In the genomic region with DNA sequence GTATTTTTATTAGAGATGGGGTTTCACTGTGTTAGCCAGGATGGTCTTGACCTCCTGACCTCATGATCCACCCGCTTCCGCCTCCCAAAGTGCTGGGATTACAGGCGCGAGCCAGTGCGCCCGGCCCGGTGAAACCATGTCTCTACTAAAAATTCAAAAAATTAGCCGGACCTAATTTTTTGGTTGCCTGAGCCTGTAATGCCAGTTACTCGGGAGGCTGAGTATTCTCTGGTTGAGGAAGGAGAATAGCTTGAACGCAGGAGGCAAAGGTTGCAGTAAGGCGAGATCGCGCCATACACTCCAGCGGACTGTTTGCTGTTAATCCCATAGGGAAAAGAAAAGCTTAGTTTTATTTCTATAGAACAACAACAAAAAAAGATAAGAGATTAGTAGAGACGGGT, we compare ENCODE assay signal across 8 cellular contexts. TPM values are rescaled to one million over a fixed set of nuclear protein-coding genes. Genes with fewer than 3 reads are reported as not detected.
DNase-seq lines count a peak whose midpoint lies in the region; FAIRE-seq and TF ChIP-seq lines count a peak whose summit lies in the region.

No MANE protein-coding gene starts in this region.

- no peak for TF ChIP-seq POLR2A in testis (IDR thresholded peaks at IDR 0.05)

- no peaks in the 10 kb centered on the region for H3K9me3 Mint-ChIP-seq in T-helper 2 cell treated with Interferon-gamma antibody and Interleukin-4, amounts not matched to agents 5 μg/mL and 100 μg/mL, for 36 hours
- no peaks in the 10 kb centered on the region for H3K9me3 Mint-ChIP-seq in activated naive CD8-positive, alpha-beta T cell treated with anti-CD3 and anti-CD28 coated beads for 36 hours

- H3K4me1 ChIP-seq in keratinocyte (ENCODE audit: control insufficient read depth, extremely low read depth, insufficient read depth, low read length): peaks cover 2% of the 10 kb centered on the region
- H3K4me1 ChIP-seq in testis: no peaks in the 10 kb centered on the region

- H3K4me3 ChIP-seq in keratinocyte (ENCODE audit: control insufficient read depth in 2 of 3, extremely low read depth in 1 of 3, insufficient read depth in 2 of 3, low read depth in 1 of 3, low read length in 3 of 3) (peak overlapping the region; percentile 8 to 49 (median 44)), testis (peak overlapping the region; percentile 46 to 66)

- H3K36me3 Mint-ChIP-seq in T-helper 2 cell treated with Interferon-gamma antibody and Interleukin-4, amounts not matched to agents 5 μg/mL and 100 μg/mL, for 36 hours (ENCODE audit: low read depth): no peaks in the 10 kb centered on the region
- H3K36me3 Mint-ChIP-seq in activated naive CD8-positive, alpha-beta T cell treated with anti-CD3 and anti-CD28 coated beads for 36 hours: no peaks in the 10 kb centered on the region

- no peaks in the 10 kb centered on the region for H3K79me2 ChIP-seq in keratinocyte (ENCODE audit: control insufficient read depth, insufficient read depth, low read length)

- 38 to 66% methylated on average over 15 of the region's 15 CpGs for WGBS in testis, 2 donors

- H3K36me3 ChIP-seq in keratinocyte (ENCODE audit: control insufficient read depth in 2 of 2, extremely low read depth in 1 of 2, insufficient read depth in 2 of 2, low read length in 2 of 2) (no peaks in the 10 kb centered on the region), testis (ENCODE audit: low read depth, missing control alignments) (no peaks in the 10 kb centered on the region)

- H3K4me1 Mint-ChIP-seq in T-helper 2 cell treated with Interferon-gamma antibody and Interleukin-4, amounts not matched to agents 5 μg/mL and 100 μg/mL, for 36 hours (ENCODE audit: low read depth): peaks cover 28% of the 10 kb centered on the region
- H3K4me1 Mint-ChIP-seq in activated naive CD8-positive, alpha-beta T cell treated with anti-CD3 and anti-CD28 coated beads for 36 hours: peaks cover 10% of the 10 kb centered on the region

- peak overlapping the region; percentile 86 for H3K27ac ChIP-seq in keratinocyte (ENCODE audit: control insufficient read depth, insufficient read depth, low read length)
- peak overlapping the region; percentile 85 to 87 for H3K27ac ChIP-seq in testis

- H3K9me3 ChIP-seq in keratinocyte (ENCODE audit: control insufficient read depth, low read depth, low read length): no peaks in the 10 kb centered on the region
- no peaks in the 10 kb centered on the region for H3K9me3 ChIP-seq in testis

- no peaks in the 10 kb centered on the region for H3K27me3 Mint-ChIP-seq in T-helper 2 cell treated with Interferon-gamma antibody and Interleukin-4, amounts not matched to agents 5 μg/mL and 100 μg/mL, for 36 hours (ENCODE audit: low read depth)
- H3K27me3 Mint-ChIP-seq in activated naive CD8-positive, alpha-beta T cell treated with anti-CD3 and anti-CD28 coated beads for 36 hours: no peaks in the 10 kb centered on the region

- peak overlapping the region; percentile 92 for H3K4me3 Mint-ChIP-seq in T-helper 2 cell treated with Interferon-gamma antibody and Interleukin-4, amounts not matched to agents 5 μg/mL and 100 μg/mL, for 36 hours
- peak overlapping the region; percentile 86 for H3K4me3 Mint-ChIP-seq in activated naive CD8-positive, alpha-beta T cell treated with anti-CD3 and anti-CD28 coated beads for 36 hours

- H3K27me3 ChIP-seq in keratinocyte (ENCODE audit: control insufficient read depth, extremely low read depth, insufficient read depth, low read length): no peaks in the 10 kb centered on the region
- H3K27me3 ChIP-seq in testis: no peaks in the 10 kb centered on the region

- intact Hi-C loops in testis (cut with DNase I; ENCODE audit: low total_unique reads): no loop called here

- no peaks in the 10 kb centered on the region for H4K20me1 ChIP-seq in keratinocyte (ENCODE audit: control insufficient read depth, extremely low read depth, insufficient read depth, low read length)

- TF ChIP-seq CTCF in keratinocyte (optimal IDR thresholded peaks at IDR 0.05 in 1 of 3, IDR thresholded peaks at IDR 0.05 in 1 of 3, conservative IDR thresholded peaks at IDR 0.05 in 1 of 3; ENCODE audit: extremely low read depth in 1 of 3, insufficient read depth in 2 of 3, low read length in 3 of 3) (no peak), testis (IDR thresholded peaks at IDR 0.05) (no peak)

- peak overlapping the region; percentile 78 for H3K9ac ChIP-seq in keratinocyte (ENCODE audit: control insufficient read depth, extremely low read depth, insufficient read depth, low read length)

- dilution Hi-C loops in keratinocyte (cut with MboI; ENCODE audit: extremely low pct_ligation_motif_present, low sequenced_read_pairs): no loop called here

- DNase-seq in T-helper 2 cell treated with Interferon-gamma antibody and Interleukin-4, amounts not matched to agents 5 μg/mL and 100 μg/mL, for 36 hours (ENCODE audit: low spot score): peak; percentile 30
- DNase-seq in T-helper 2 cell: no peak
- peak; percentile 48 for DNase-seq in activated naive CD8-positive, alpha-beta T cell treated with anti-CD3 and anti-CD28 coated beads for 36 hours
- no peak for DNase-seq in keratinocyte (ENCODE audit: low read depth, low spot score)
- DNase-seq in testis: no peak
- DNase-seq in CD1c-positive myeloid dendritic cell (ENCODE audit: extremely low spot score): no peak
- no peak for DNase-seq in NCI-H1436 treated with DMSO at 0.1 percent for 48 hours (lab: John Stamatoyannopoulos, UW)
- DNase-seq in germinal center (ENCODE audit: low spot score): no peak

- no peak for FAIRE-seq in keratinocyte (lab: Jason Lieb, UNC)

- no peaks in the 10 kb centered on the region for H3K9me1 ChIP-seq in keratinocyte (ENCODE audit: control insufficient read depth, extremely low read depth, insufficient read depth, low read length)

- no peak overlapping the region for H2AFZ ChIP-seq in keratinocyte (ENCODE audit: control insufficient read depth, low read length)

- peak overlapping the region; percentile 79 for H3K4me2 ChIP-seq in keratinocyte (ENCODE audit: control insufficient read depth, extremely low read depth, insufficient read depth, low read depth, low read length)

- peak overlapping the region; percentile 99 for H3K27ac Mint-ChIP-seq in T-helper 2 cell treated with Interferon-gamma antibody and Interleukin-4, amounts not matched to agents 5 μg/mL and 100 μg/mL, for 36 hours
- peak overlapping the region; percentile 99 for H3K27ac Mint-ChIP-seq in activated naive CD8-positive, alpha-beta T cell treated with anti-CD3 and anti-CD28 coated beads for 36 hours

RNA-seq across cellular contexts. Expression of a gene that starts 29.9 kb away (rescaled TPM):
- total RNA-seq in activated naive CD8-positive, alpha-beta T cell treated with anti-CD3 and anti-CD28 coated beads for 36 hours: not detected
- 0.04 TPM in 1 of 3 replicates, not detected in the others for polyA plus RNA-seq in keratinocyte
- not detected for polyA plus RNA-seq in keratinocyte (2011; ENCODE audit: low read depth)
- not detected in 2 replicates for polyA plus RNA-seq in keratinocyte (2011; cell fraction: cytosol; rRNA removed)
- not detected in 2 replicates for polyA plus RNA-seq in keratinocyte (2011; cell fraction: nucleus; rRNA removed)
- polyA plus RNA-seq in keratinocyte (2012; ENCODE audit: low replicate concordance): not detected in 2 replicates
- polyA minus RNA-seq in keratinocyte: not detected in 3 replicates
- not detected for polyA minus RNA-seq in keratinocyte (2011; cell fraction: cytosol; rRNA and poly(A)+ RNA removed)
- not detected in 2 replicates for polyA minus RNA-seq in keratinocyte (2011; cell fraction: nucleus; rRNA and poly(A)+ RNA removed)
- under 1 TPM in 1 of 2 donors, not detected in 1; 0.43 TPM for total RNA-seq in testis
- 7.7 TPM for polyA plus RNA-seq in testis (ENCODE audit: insufficient read depth, low read depth, low replicate concordance)

RNA-seq across cellular contexts. Expression of a gene that starts 55.1 kb away (rescaled TPM):
- 100 to 1,000 TPM; 228 to 231 TPM for total RNA-seq in activated naive CD8-positive, alpha-beta T cell treated with anti-CD3 and anti-CD28 coated beads for 36 hours
- polyA plus RNA-seq in keratinocyte (89.7 to 165 TPM (median 159 TPM) in 3 replicates), testis (ENCODE audit: insufficient read depth, low read depth, low replicate concordance) (274 TPM)
- 41.9 TPM for polyA plus RNA-seq in keratinocyte (2011; ENCODE audit: low read depth)
- polyA plus RNA-seq in keratinocyte (2011; cell fraction: cytosol; rRNA removed): 55.4 and 104 TPM in 2 replicates
- 156 and 196 TPM in 2 replicates for polyA plus RNA-seq in keratinocyte (2011; cell fraction: nucleus; rRNA removed)
- 39.4 and 112 TPM in 2 replicates for polyA plus RNA-seq in keratinocyte (2012; ENCODE audit: low replicate concordance)
- 115 to 413 TPM (median 186 TPM) in 3 replicates for polyA minus RNA-seq in keratinocyte
- 82.9 TPM for polyA minus RNA-seq in keratinocyte (2011; cell fraction: cytosol; rRNA and poly(A)+ RNA removed)
- polyA minus RNA-seq in keratinocyte (2011; cell fraction: nucleus; rRNA and poly(A)+ RNA removed): 106 and 162 TPM in 2 replicates
- 100 to 1,000 TPM; 268 to 328 TPM for total RNA-seq in testis

Comparison
In these comparisons a context has a peak if more than half of its experiments do, and no peak if none do; other contexts are left out.
1. DNase-seq: peak in T-helper 2 cell treated with Interferon-gamma antibody and Interleukin-4, amounts not matched to agents 5 μg/mL and 100 μg/mL, for 36 hours (single experiment) and activated naive CD8-positive, alpha-beta T cell treated with anti-CD3 and anti-CD28 coated beads for 36 hours (single experiment); none in T-helper 2 cell (0 of 5), keratinocyte (single experiment), testis (single experiment), CD1c-positive myeloid dendritic cell (single experiment), NCI-H1436 treated with DMSO at 0.1 percent for 48 hours (single experiment) and germinal center (single experiment).